22 cellular contexts compared by ENCODE assay signal in genomic region chr3:43388188-43388587, GRCh38.
DNase-seq lines count a peak whose midpoint lies in the region; ATAC-seq lines count a peak whose summit lies in the region.
"Had no signal": no experiment of that assay in that cellular context is flagged by ENCODE, and none has a peak within 500 bp of the region (broad histone marks: within the 10 kb centered on the region; RNA-seq: fewer than 3 reads in every experiment).

No MANE protein-coding gene starts in this region.

- H3K4ac ChIP-seq in neuronal stem cell (ENCODE audit: low read length): no peak overlapping the region

- no peak overlapping the region for H3K4me2 ChIP-seq in neuronal stem cell (ENCODE audit: insufficient read depth, low read length, poor library complexity, severe bottlenecking)

- H3K79me1 ChIP-seq in neuronal stem cell (ENCODE audit: low read depth, low read length): no peaks in the 10 kb centered on the region

- H2BK12ac ChIP-seq in neuronal stem cell (ENCODE audit: low read length): no peak overlapping the region

- ATAC-seq in right cardiac atrium: peak; percentile 25 to 54
- ATAC-seq: activated T-helper 17 cell treated with anti-CD3 and anti-CD28 coated beads, Interleukin-2, amount 50 U/mL, for 72 hours had no signal

- DNase-seq in right cardiac atrium (no peak), cardiac septum (ENCODE audit: low spot score) (no peak), neuronal stem cell (ENCODE audit: low spot score) (no peak), Ammon's horn (ENCODE audit: low spot score) (no peak), AG08395 (ENCODE audit: low spot score) (no peak), NOMO-1 (lab: John Stamatoyannopoulos, UW; ENCODE audit: unreplicated experiment in 2 of 2) (no peak)
- DNase-seq in effector memory CD4-positive, alpha-beta T cell: no peak
- DNase-seq: activated CD4-positive, alpha-beta T cell treated with anti-CD3 and anti-CD28 coated beads for 48 hours; activated CD8-positive, alpha-beta memory T cell treated with anti-CD3 and anti-CD28 coated beads, Interleukin-2, amount 50 U/mL, for 48 hours; activated naive CD8-positive, alpha-beta T cell treated with anti-CD3 and anti-CD28 coated beads, Interleukin-2, amount 10 ng/mL, durations not matched to agents 7 days and 5 days; effector CD4-positive, alpha-beta T cell; esophagus squamous epithelium; gastrocnemius medialis; hippocampal formation; NCI-H1092 treated with DMSO at 0.1 percent for 48 hours; NCI-H187 treated with DMSO at 0.1 percent for 48 hours; NCI-H69; nucleus accumbens; RPMI8226; stimulated activated CD4-positive, alpha-beta T cell treated with anti-CD3 and anti-CD28 coated beads, Interleukin-2, amount 100 ng/mL, for 48 hours had no signal

- H3K18ac ChIP-seq in neuronal stem cell (ENCODE audit: low read length): no peak overlapping the region

- H3K27me3 ChIP-seq in right cardiac atrium (ENCODE audit: control insufficient read depth, insufficient read depth) (no peaks in the 10 kb centered on the region), neuronal stem cell (ENCODE audit: control insufficient read depth in 3 of 3, insufficient read depth in 3 of 3, low read depth in 1 of 3, low read length in 3 of 3) (no peaks in the 10 kb centered on the region)
- no peaks in the 10 kb centered on the region for H3K27me3 ChIP-seq in effector memory CD4-positive, alpha-beta T cell (replicated peaks; ENCODE audit: control insufficient read depth, insufficient read depth, low read length, poor library complexity, severe bottlenecking)
- H3K27me3 ChIP-seq: esophagus squamous epithelium, gastrocnemius medialis, suprapubic skin had no signal

- no peak overlapping the region for H2BK15ac ChIP-seq in neuronal stem cell (ENCODE audit: low read length)

- H3K4me1 ChIP-seq in right cardiac atrium (ENCODE audit: control insufficient read depth, insufficient read depth, low read length) (peaks cover 9% of the 10 kb centered on the region), neuronal stem cell (ENCODE audit: control insufficient read depth in 2 of 2, insufficient read depth in 1 of 2, low read depth in 1 of 2, low read length in 2 of 2) (peaks cover 0 to 3% of the 10 kb centered on the region in 2 donors)
- H3K4me1 ChIP-seq in effector memory CD4-positive, alpha-beta T cell (ENCODE audit: control insufficient read depth, insufficient read depth, low read length, poor library complexity, severe bottlenecking): peaks cover 31% of the 10 kb centered on the region
- H3K4me1 ChIP-seq: suprapubic skin had no signal

- H3K14ac ChIP-seq in neuronal stem cell (ENCODE audit: low read length): peak overlapping the region; percentile 31

- no peaks in the 10 kb centered on the region for H3K36me3 ChIP-seq in effector memory CD4-positive, alpha-beta T cell (ENCODE audit: control insufficient read depth, insufficient read depth, low read length)
- H3K36me3 ChIP-seq in neuronal stem cell (replicated peaks in 1 of 2; ENCODE audit: control insufficient read depth in 2 of 2, insufficient read depth in 2 of 2, low read length in 2 of 2): no peaks in the 10 kb centered on the region
- H3K36me3 ChIP-seq: esophagus squamous epithelium, gastrocnemius medialis, suprapubic skin had no signal

- H3K9me3 ChIP-seq in right cardiac atrium (ENCODE audit: control insufficient read depth, low read length) (no peaks in the 10 kb centered on the region), neuronal stem cell (replicated peaks in 1 of 2; ENCODE audit: control insufficient read depth in 2 of 2, insufficient read depth in 1 of 2, low read depth in 1 of 2, low read length in 2 of 2) (no peaks in the 10 kb centered on the region)
- H3K9me3 ChIP-seq in effector memory CD4-positive, alpha-beta T cell (ENCODE audit: control insufficient read depth, low read length): no peaks in the 10 kb centered on the region
- H3K9me3 ChIP-seq: esophagus squamous epithelium, gastrocnemius medialis had no signal

- no peak overlapping the region for H3K23ac ChIP-seq in neuronal stem cell (ENCODE audit: low read depth, low read length, poor library complexity)

- H2BK5ac ChIP-seq in neuronal stem cell (ENCODE audit: low read length): no peak overlapping the region

- no peak overlapping the region for H4K8ac ChIP-seq in neuronal stem cell (ENCODE audit: low read depth, low read length)

- no peak overlapping the region for H3K27ac ChIP-seq in right cardiac atrium (ENCODE audit: low read length)
- H3K27ac ChIP-seq in effector memory CD4-positive, alpha-beta T cell (ENCODE audit: insufficient read depth, low read length, poor library complexity, severe bottlenecking): peak overlapping the region; percentile 64
- H3K27ac ChIP-seq in neuronal stem cell (replicated peaks; ENCODE audit: low read length): no peak overlapping the region

- no peak overlapping the region for H3K9ac ChIP-seq in neuronal stem cell (ENCODE audit: low read depth, low read length, poor library complexity)

- no peak overlapping the region for H2AK5ac ChIP-seq in neuronal stem cell (ENCODE audit: low read depth, low read length)

- H3K4me3 ChIP-seq in right cardiac atrium (ENCODE audit: low read length) (no peak overlapping the region), neuronal stem cell (ENCODE audit: low read length in 2 of 2) (no peak overlapping the region)
- no peak overlapping the region for H3K4me3 ChIP-seq in effector memory CD4-positive, alpha-beta T cell (ENCODE audit: insufficient read depth, low read depth, low read length, poor library complexity, severe bottlenecking)
- H3K4me3 ChIP-seq: esophagus squamous epithelium, gastrocnemius medialis, suprapubic skin had no signal

- H2AFZ ChIP-seq in neuronal stem cell (ENCODE audit: low read length): no peak overlapping the region

- WGBS in right cardiac atrium: 59% methylated on average over 5 of the region's 5 CpGs
- WGBS in neuronal stem cell (ENCODE audit: extremely low coverage in 2 of 2, insufficient read length in 2 of 2, insufficient replicate concordance in 1 of 2), 2 donors: no CpG with 5 or more reads among the region's 5 CpGs

- H2BK120ac ChIP-seq in neuronal stem cell (ENCODE audit: low read depth, low read length): no peak overlapping the region

- peak overlapping the region; percentile 42 for H4K91ac ChIP-seq in neuronal stem cell (ENCODE audit: low read depth, low read length, poor library complexity)

- intact Hi-C loops in right cardiac atrium (cut with DNase I) (loop anchor here in 1 of 4 donors (10.0 kb wide), 1 partner anchor 117 kb away; no protein-coding TSS in a partner anchor), cardiac septum (cut with DNase I) (no loop called here)
